In the genomic region with DNA sequence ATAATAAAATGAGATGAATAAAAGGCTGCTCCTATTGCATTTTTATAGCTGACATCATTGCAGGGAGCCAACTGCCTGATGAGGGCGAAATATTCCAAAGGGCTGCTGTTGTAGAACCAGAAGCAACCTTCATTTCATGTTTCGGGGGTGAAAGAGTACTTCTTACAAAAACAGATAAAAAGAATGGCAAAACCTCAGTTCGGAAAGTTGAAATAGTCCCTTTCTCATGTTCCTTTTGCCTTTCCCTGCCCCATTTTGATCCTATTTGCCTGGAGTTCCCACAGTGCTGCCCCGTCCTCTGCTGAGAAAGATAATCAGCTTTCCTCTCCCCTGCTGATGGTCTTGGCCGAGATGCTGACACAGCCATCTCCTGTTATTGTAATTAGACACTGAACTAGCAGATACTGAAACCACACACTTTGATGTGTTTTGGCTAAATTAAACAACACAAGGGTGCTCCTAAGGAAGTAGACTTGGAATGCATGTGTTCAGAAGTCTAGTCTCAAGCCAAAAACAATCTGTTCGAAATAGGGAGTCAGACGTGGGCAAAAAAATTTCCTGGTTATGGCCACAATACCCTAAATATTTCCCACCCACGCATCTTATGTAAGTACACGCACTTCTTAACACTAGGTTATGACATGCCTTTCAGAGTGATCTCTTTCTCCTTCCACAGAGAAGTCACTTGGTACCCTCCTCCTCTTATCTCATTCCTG, we compare ENCODE assay signal across 9 cellular contexts.
DNase-seq lines count a peak whose midpoint lies in the region; ATAC-seq lines count a peak whose summit lies in the region.
"Had no signal": no experiment of that assay in that cellular context is flagged by ENCODE, and none has a peak within 500 bp of the region (broad histone marks: within the 10 kb centered on the region; RNA-seq: fewer than 3 reads in every experiment).

No MANE protein-coding gene starts in this region.

- H3K4me3 ChIP-seq in endocrine pancreas (ENCODE audit: control insufficient read depth, insufficient read depth, low read length): peak overlapping the region; percentile 38

- no peak overlapping the region for H3K9ac ChIP-seq in endocrine pancreas (ENCODE audit: control insufficient read depth, insufficient read depth, low read length)

- H3K27me3 ChIP-seq in endocrine pancreas (ENCODE audit: control insufficient read depth, insufficient read depth, low read length): no peaks in the 10 kb centered on the region

- H3K36me3 ChIP-seq in endocrine pancreas (ENCODE audit: control insufficient read depth, insufficient read depth, low read length): no peaks in the 10 kb centered on the region

- ATAC-seq in HG03280 (IDR thresholded peaks at IDR 0.05; ENCODE audit: unreplicated experiment): no peak
- ATAC-seq: T-helper 17 cell had no signal

- no peaks in the 10 kb centered on the region for H3K9me3 ChIP-seq in endocrine pancreas (ENCODE audit: control insufficient read depth, low read length)

- no peaks in the 10 kb centered on the region for H3K4me1 ChIP-seq in endocrine pancreas (ENCODE audit: control insufficient read depth, insufficient read depth, low read length)

- DNase-seq in COLO829 (ENCODE audit: low spot score) (peak; percentile 4), NCI-H2196 (lab: John Stamatoyannopoulos, UW; ENCODE audit: unreplicated experiment) (peak; percentile 40), non-pigmented ciliary epithelial cell (ENCODE audit: low read depth) (peak; percentile 85), NCI-H1092 (lab: John Stamatoyannopoulos, UW) (no peak), LoVo (ENCODE audit: low spot score) (no peak)
- DNase-seq in stimulated activated CD4-positive, alpha-beta T cell treated with anti-CD3 and anti-CD28 coated beads, Interleukin-4, amount 100 ng/mL, for 24 hours: no peak
- DNase-seq: T-helper 17 cell had no signal

Comparison
In these comparisons a context has a peak if more than half of its experiments do, and no peak if none do; other contexts are left out.
1. DNase-seq: peak in COLO829 (single experiment), NCI-H2196 (single experiment) and non-pigmented ciliary epithelial cell (single experiment); none in stimulated activated CD4-positive, alpha-beta T cell treated with anti-CD3 and anti-CD28 coated beads, Interleukin-4, amount 100 ng/mL, for 24 hours (single experiment), NCI-H1092 (single experiment) and LoVo (single experiment).